8 cellular contexts compared by ENCODE assay signal in genomic region chr9:33225319-33226152, GRCh38. TPM values are rescaled to one million over a fixed set of nuclear protein-coding genes. Genes with fewer than 3 reads are reported as not detected.
A peak's percentile ranks its signal among the peaks of the same experiment; 100 is the strongest.
DNase-seq lines count a peak whose midpoint lies in the region; ATAC-seq lines count a peak whose summit lies in the region.

No MANE protein-coding gene starts in this region.

- ATAC-seq in GM21423 (IDR thresholded peaks at IDR 0.05; ENCODE audit: unreplicated experiment): peak; percentile 35

- DNase-seq in AML-193 (lab: John Stamatoyannopoulos, UW): peak; percentile 66 to 68
- peak; percentile 34 to 75 for DNase-seq in NCI-H526 (lab: John Stamatoyannopoulos, UW)
- DNase-seq in activated CD4-positive, alpha-beta T cell treated with anti-CD3 and anti-CD28 coated beads, Interleukin-2, amount 50 U/mL, for 4 hours: peak; percentile 63 to 70
- peak; percentile 75 to 84 for DNase-seq in dermis microvascular lymphatic vessel endothelial cell (ENCODE audit: low read depth in 2 of 2)
- peak; percentile 78 for DNase-seq in middle frontal gyrus (ENCODE audit: extremely low spot score, low spot score)
- peak; percentile 41 to 54 for DNase-seq in stimulated activated CD8-positive, alpha-beta memory T cell treated with anti-CD3 and anti-CD28 coated beads, Interleukin-4, amount 100 ng/mL, for 4 hours (ENCODE audit: low read depth in 2 of 2, low spot score in 1 of 2)
- DNase-seq in AG08396 (ENCODE audit: low spot score): no peak

RNA-seq across cellular contexts. Expression of gene SPINK4, which starts 14.4 kb away (rescaled TPM):
- total RNA-seq in dermis microvascular lymphatic vessel endothelial cell: not detected in 2 replicates

RNA-seq across cellular contexts. Expression of gene BAG1, which starts 39.0 kb away (rescaled TPM):
- 33.5 and 48.3 TPM in 2 replicates for total RNA-seq in dermis microvascular lymphatic vessel endothelial cell

RNA-seq across cellular contexts. Expression of gene CHMP5, which starts 39.3 kb away (rescaled TPM):
- 66.5 and 69.7 TPM in 2 replicates for total RNA-seq in dermis microvascular lymphatic vessel endothelial cell

RNA-seq across cellular contexts. Expression of gene B4GALT1, which starts 58.4 kb away (rescaled TPM):
- total RNA-seq in dermis microvascular lymphatic vessel endothelial cell: 12.1 and 21.2 TPM in 2 replicates
